ENCODE assay signal across 9 cellular contexts in genomic region chr3:186746008-186746407, GRCh38. TPM values are rescaled to one million over a fixed set of nuclear protein-coding genes. Genes with fewer than 3 reads are reported as not detected.
DNase-seq lines count a peak whose midpoint lies in the region; ATAC-seq and TF ChIP-seq lines count a peak whose summit lies in the region.
"Had no signal": no experiment of that assay in that cellular context is flagged by ENCODE, and none has a peak within 500 bp of the region (broad histone marks: within the 10 kb centered on the region; RNA-seq: fewer than 3 reads in every experiment).

No MANE protein-coding gene starts in this region.

- H3K4me3 Mint-ChIP-seq in GM23338 = no peak overlapping the region

- no peak overlapping the region; the same call in 1 of the 2 replicates for H3K4me2 ChIP-seq in GM23338
- H3K4me2 ChIP-seq: KMS-11 had no signal

- TF ChIP-seq CTCF in GM23338 (conservative IDR thresholded peaks at IDR 0.05; ENCODE audit: low read depth in 2 of 2) (no peak), RWPE2 (IDR thresholded peaks at IDR 0.05; ENCODE audit: poor library complexity, severe bottlenecking) (no peak), foreskin keratinocyte (conservative IDR thresholded peaks at IDR 0.05) (no peak)

- DNase-seq in GM23338 (ENCODE audit: low spot score) (peak; percentile 88), RWPE2 (ENCODE audit: low spot score) (no peak), foreskin keratinocyte (peak; percentile 81 to 87), pons (ENCODE audit: low spot score) (peak; percentile 20), NCI-H1930 (lab: John Stamatoyannopoulos, UW) (no peak), NCI-H524 (lab: John Stamatoyannopoulos, UW) (no peak)
- no peak for DNase-seq in NK-92 treated with Interleukin-12 subunit alpha and Interleukin-12 subunit beta, amount 100 ng/mL, for 24 hours (lab: John Stamatoyannopoulos, UW)

- H3K27ac ChIP-seq in GM23338 (ENCODE audit: low read depth) (peak overlapping the region; percentile 18; the same call in 1 of the 2 replicates), RWPE2 (ENCODE audit: poor library complexity, severe bottlenecking) (peak overlapping the region; percentile 43), foreskin keratinocyte (no peak overlapping the region)
- H3K27ac ChIP-seq: KMS-11 had no signal

- H3K4me1 Mint-ChIP-seq in GM23338 = peaks cover 11% of the 10 kb centered on the region

- H3K27me3 ChIP-seq in GM23338 (ENCODE audit: insufficient read depth) = no peaks in the 10 kb centered on the region
- no peaks in the 10 kb centered on the region for H3K27me3 ChIP-seq in RWPE2 (ENCODE audit: insufficient read depth, poor library complexity, severe bottlenecking)
- no peaks in the 10 kb centered on the region for H3K27me3 ChIP-seq in foreskin keratinocyte

- no peaks in the 10 kb centered on the region for H3K9me3 Mint-ChIP-seq in GM23338

- peak overlapping the region; percentile 71; the same call in 1 of the 2 replicates for H3K27ac Mint-ChIP-seq in GM23338

- H3K4me3 ChIP-seq in GM23338 (no peak overlapping the region), RWPE2 (ENCODE audit: severe bottlenecking) (no peak overlapping the region)

- H3K27me3 Mint-ChIP-seq in GM23338 (ENCODE audit: insufficient read depth, low read depth, poor library complexity) = peaks cover 3% of the 10 kb centered on the region

- H2AFZ ChIP-seq in GM23338 = 0 out of 2 replicates have a peak overlapping the region, but pooled peaks have one; percentile 0

- H3K36me3 ChIP-seq in GM23338 (ENCODE audit: insufficient read depth) = no peaks in the 10 kb centered on the region
- H3K36me3 ChIP-seq in RWPE2 (ENCODE audit: low read depth) = no peaks in the 10 kb centered on the region

- no peaks in the 10 kb centered on the region for H3K9me3 ChIP-seq in RWPE2 (ENCODE audit: severe bottlenecking)

- H3K4me1 ChIP-seq in GM23338 (ENCODE audit: insufficient read depth) = peaks cover 9% of the 10 kb centered on the region
- H3K4me1 ChIP-seq in RWPE2 (ENCODE audit: insufficient read depth, poor library complexity, severe bottlenecking) = peaks cover 8% of the 10 kb centered on the region
- no peaks in the 10 kb centered on the region for H3K4me1 ChIP-seq in foreskin keratinocyte

- H4K20me1 ChIP-seq in GM23338 (replicated peaks; ENCODE audit: insufficient read depth) = no peaks in the 10 kb centered on the region

- peaks cover 4% of the 10 kb centered on the region; the same call in 1 of the 2 replicates for H3K9me2 ChIP-seq in GM23338 (ENCODE audit: insufficient read depth)

- no peaks in the 10 kb centered on the region for H3K79me2 ChIP-seq in GM23338 (replicated peaks; ENCODE audit: insufficient read depth)

- ATAC-seq in GM23338 (peak; percentile 95), RWPE2 (ENCODE audit: low read depth) (peak; percentile 97), foreskin keratinocyte (peak; percentile 64), GM19395 (IDR thresholded peaks at IDR 0.05; ENCODE audit: unreplicated experiment) (no peak)

- no peaks in the 10 kb centered on the region for H3K36me3 Mint-ChIP-seq in GM23338 (ENCODE audit: low read depth)

- H3F3A ChIP-seq in GM23338 (replicated peaks; ENCODE audit: low read depth) = no peaks in the 10 kb centered on the region

TF ChIP-seq in GM23338, 12 proteins besides CTCF, POLR2A, EP300 and RAD21:
- TF ChIP-seq ETS1 (IDR thresholded peaks at IDR 0.05) = 0 out of 2 replicates have a peak, but pooled peaks have one; percentile 57
- no peak for TF ChIP-seq ZNF331 (CRISPR knock-in tag; IDR thresholded peaks at IDR 0.05; ENCODE audit: low read depth)
- peak; percentile 10; the same call in 1 of the 2 replicates for TF ChIP-seq ZNF462 (CRISPR knock-in tag; IDR thresholded peaks at IDR 0.05)

RNA-seq across cellular contexts. Expression of gene KNG1, which starts 28.8 kb away (rescaled TPM):
- 0.49 TPM in 1 of 2 replicates, not detected in the other for total RNA-seq in GM23338 (2014; rRNA removed; shearing (Covaris generic))
- polyA plus RNA-seq in GM23338 (2016; fragmentation: Nextera tagmentation; extraction: Ambion mirVana) = 0.09 TPM in 1 of 2 replicates, not detected in the other
- not detected in 2 replicates for total RNA-seq in foreskin keratinocyte
- not detected in 2 replicates for polyA plus RNA-seq in foreskin keratinocyte

RNA-seq across cellular contexts. Expression of gene EIF4A2, which starts 37.4 kb away (rescaled TPM):
- 666 and 697 TPM in 2 replicates for total RNA-seq in GM23338 (2014; rRNA removed; shearing (Covaris generic))
- polyA plus RNA-seq in GM23338 (2016; fragmentation: Nextera tagmentation; extraction: Ambion mirVana) (386 and 433 TPM in 2 replicates), foreskin keratinocyte (137 and 167 TPM in 2 replicates)
- 247 and 274 TPM in 2 replicates for total RNA-seq in foreskin keratinocyte

Comparison
In these comparisons a context has a peak if more than half of its experiments do, and no peak if none do; other contexts are left out.
1. DNase-seq: peak in GM23338 (single experiment), foreskin keratinocyte (2 of 2) and pons (single experiment); none in RWPE2 (single experiment), NCI-H1930 (0 of 2), NCI-H524 (0 of 2) and NK-92 treated with Interleukin-12 subunit alpha and Interleukin-12 subunit beta, amount 100 ng/mL, for 24 hours (single experiment).